1 cellular context compared by ENCODE assay signal in the genomic region with DNA sequence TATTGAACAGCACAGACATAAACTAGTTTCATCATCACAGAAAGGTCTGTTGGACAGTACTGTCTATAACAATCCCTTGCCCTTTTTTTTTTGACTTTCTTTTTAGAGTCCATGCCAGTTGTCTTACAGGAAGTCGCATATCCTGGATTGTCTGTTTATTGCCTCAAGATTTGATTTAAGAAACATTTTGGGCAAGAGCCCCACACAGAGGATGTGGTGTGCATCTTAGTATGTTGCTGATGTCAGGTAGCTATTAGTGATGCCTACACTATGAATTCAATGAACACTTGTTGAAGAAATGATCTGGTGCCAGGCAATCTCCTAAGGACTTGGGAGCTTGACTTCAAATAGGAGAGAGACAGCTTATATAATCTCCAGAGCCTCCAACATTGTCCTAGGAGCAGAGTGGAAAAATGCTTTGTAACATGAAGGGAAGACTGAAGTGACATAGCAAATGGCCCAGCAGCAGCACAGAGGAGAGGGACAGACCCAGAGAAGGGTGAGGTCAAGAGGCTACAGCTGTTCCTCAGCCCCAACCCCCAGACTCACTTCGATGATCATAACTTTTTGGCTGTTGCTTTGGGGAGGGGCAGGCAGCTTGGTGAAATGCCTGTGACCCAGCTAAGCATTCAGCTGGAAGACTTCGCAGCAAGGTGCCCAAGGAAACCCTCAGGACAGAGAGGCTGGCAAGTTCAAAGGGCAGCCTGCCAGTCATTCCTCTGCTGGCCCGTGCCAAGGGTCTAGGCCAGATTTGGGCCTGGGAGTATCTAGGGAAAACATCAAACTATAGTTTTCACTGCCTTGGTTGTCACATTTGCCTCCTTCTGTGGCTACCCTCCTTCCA.
TF ChIP-seq lines count a peak whose summit lies in the region.

No MANE protein-coding gene starts in this region.

TF ChIP-seq in WTC11, 78 proteins besides CTCF, POLR2A, EP300 and RAD21 (continued from another document):
- TF ChIP-seq, protein P1, sequence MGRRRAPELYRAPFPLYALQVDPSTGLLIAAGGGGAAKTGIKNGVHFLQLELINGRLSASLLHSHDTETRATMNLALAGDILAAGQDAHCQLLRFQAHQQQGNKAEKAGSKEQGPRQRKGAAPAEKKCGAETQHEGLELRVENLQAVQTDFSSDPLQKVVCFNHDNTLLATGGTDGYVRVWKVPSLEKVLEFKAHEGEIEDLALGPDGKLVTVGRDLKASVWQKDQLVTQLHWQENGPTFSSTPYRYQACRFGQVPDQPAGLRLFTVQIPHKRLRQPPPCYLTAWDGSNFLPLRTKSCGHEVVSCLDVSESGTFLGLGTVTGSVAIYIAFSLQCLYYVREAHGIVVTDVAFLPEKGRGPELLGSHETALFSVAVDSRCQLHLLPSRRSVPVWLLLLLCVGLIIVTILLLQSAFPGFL (CRISPR knock-in tag; IDR thresholded peaks at IDR 0.05; ENCODE audit: borderline replicate concordance), result no peak
- TF ChIP-seq CREM (CRISPR knock-in tag; IDR thresholded peaks at IDR 0.05) (no peak), ELF4 (CRISPR knock-in tag; IDR thresholded peaks at IDR 0.05; ENCODE audit: low read depth) (no peak), ZNF232 (CRISPR knock-in tag; IDR thresholded peaks at IDR 0.05) (no peak), MXD4 (CRISPR knock-in tag; IDR thresholded peaks at IDR 0.05; ENCODE audit: borderline replicate concordance) (no peak), KAT7 (CRISPR knock-in tag; IDR thresholded peaks at IDR 0.05; ENCODE audit: borderline replicate concordance) (no peak), EMX1 (CRISPR knock-in tag; IDR thresholded peaks at IDR 0.05) (no peak), OVOL2 (CRISPR knock-in tag; IDR thresholded peaks at IDR 0.05; ENCODE audit: borderline replicate concordance) (no peak), TP53 (CRISPR knock-in tag; IDR thresholded peaks at IDR 0.05) (no peak), NR3C1 (CRISPR knock-in tag; conservative IDR thresholded peaks at IDR 0.05; ENCODE audit: low read depth) (no peak)
- TF ChIP-seq, protein P2, sequence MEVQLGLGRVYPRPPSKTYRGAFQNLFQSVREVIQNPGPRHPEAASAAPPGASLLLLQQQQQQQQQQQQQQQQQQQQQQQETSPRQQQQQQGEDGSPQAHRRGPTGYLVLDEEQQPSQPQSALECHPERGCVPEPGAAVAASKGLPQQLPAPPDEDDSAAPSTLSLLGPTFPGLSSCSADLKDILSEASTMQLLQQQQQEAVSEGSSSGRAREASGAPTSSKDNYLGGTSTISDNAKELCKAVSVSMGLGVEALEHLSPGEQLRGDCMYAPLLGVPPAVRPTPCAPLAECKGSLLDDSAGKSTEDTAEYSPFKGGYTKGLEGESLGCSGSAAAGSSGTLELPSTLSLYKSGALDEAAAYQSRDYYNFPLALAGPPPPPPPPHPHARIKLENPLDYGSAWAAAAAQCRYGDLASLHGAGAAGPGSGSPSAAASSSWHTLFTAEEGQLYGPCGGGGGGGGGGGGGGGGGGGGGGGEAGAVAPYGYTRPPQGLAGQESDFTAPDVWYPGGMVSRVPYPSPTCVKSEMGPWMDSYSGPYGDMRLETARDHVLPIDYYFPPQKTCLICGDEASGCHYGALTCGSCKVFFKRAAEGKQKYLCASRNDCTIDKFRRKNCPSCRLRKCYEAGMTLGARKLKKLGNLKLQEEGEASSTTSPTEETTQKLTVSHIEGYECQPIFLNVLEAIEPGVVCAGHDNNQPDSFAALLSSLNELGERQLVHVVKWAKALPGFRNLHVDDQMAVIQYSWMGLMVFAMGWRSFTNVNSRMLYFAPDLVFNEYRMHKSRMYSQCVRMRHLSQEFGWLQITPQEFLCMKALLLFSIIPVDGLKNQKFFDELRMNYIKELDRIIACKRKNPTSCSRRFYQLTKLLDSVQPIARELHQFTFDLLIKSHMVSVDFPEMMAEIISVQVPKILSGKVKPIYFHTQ (CRISPR knock-in tag; IDR thresholded peaks at IDR 0.05), result no peak
- TF ChIP-seq, protein P3, sequence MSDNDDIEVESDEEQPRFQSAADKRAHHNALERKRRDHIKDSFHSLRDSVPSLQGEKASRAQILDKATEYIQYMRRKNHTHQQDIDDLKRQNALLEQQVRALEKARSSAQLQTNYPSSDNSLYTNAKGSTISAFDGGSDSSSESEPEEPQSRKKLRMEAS (CRISPR knock-in tag; IDR thresholded peaks at IDR 0.05), result no peak
- TF ChIP-seq, protein P4, sequence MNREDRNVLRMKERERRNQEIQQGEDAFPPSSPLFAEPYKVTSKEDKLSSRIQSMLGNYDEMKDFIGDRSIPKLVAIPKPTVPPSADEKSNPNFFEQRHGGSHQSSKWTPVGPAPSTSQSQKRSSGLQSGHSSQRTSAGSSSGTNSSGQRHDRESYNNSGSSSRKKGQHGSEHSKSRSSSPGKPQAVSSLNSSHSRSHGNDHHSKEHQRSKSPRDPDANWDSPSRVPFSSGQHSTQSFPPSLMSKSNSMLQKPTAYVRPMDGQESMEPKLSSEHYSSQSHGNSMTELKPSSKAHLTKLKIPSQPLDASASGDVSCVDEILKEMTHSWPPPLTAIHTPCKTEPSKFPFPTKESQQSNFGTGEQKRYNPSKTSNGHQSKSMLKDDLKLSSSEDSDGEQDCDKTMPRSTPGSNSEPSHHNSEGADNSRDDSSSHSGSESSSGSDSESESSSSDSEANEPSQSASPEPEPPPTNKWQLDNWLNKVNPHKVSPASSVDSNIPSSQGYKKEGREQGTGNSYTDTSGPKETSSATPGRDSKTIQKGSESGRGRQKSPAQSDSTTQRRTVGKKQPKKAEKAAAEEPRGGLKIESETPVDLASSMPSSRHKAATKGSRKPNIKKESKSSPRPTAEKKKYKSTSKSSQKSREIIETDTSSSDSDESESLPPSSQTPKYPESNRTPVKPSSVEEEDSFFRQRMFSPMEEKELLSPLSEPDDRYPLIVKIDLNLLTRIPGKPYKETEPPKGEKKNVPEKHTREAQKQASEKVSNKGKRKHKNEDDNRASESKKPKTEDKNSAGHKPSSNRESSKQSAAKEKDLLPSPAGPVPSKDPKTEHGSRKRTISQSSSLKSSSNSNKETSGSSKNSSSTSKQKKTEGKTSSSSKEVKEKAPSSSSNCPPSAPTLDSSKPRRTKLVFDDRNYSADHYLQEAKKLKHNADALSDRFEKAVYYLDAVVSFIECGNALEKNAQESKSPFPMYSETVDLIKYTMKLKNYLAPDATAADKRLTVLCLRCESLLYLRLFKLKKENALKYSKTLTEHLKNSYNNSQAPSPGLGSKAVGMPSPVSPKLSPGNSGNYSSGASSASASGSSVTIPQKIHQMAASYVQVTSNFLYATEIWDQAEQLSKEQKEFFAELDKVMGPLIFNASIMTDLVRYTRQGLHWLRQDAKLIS (CRISPR knock-in tag; IDR thresholded peaks at IDR 0.05; ENCODE audit: borderline replicate concordance), result no peak
- TF ChIP-seq, protein P5, sequence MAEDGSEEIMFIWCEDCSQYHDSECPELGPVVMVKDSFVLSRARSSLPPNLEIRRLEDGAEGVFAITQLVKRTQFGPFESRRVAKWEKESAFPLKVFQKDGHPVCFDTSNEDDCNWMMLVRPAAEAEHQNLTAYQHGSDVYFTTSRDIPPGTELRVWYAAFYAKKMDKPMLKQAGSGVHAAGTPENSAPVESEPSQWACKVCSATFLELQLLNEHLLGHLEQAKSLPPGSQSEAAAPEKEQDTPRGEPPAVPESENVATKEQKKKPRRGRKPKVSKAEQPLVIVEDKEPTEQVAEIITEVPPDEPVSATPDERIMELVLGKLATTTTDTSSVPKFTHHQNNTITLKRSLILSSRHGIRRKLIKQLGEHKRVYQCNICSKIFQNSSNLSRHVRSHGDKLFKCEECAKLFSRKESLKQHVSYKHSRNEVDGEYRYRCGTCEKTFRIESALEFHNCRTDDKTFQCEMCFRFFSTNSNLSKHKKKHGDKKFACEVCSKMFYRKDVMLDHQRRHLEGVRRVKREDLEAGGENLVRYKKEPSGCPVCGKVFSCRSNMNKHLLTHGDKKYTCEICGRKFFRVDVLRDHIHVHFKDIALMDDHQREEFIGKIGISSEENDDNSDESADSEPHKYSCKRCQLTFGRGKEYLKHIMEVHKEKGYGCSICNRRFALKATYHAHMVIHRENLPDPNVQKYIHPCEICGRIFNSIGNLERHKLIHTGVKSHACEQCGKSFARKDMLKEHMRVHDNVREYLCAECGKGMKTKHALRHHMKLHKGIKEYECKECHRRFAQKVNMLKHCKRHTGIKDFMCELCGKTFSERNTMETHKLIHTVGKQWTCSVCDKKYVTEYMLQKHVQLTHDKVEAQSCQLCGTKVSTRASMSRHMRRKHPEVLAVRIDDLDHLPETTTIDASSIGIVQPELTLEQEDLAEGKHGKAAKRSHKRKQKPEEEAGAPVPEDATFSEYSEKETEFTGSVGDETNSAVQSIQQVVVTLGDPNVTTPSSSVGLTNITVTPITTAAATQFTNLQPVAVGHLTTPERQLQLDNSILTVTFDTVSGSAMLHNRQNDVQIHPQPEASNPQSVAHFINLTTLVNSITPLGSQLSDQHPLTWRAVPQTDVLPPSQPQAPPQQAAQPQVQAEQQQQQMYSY (CRISPR knock-in tag; IDR thresholded peaks at IDR 0.05), result no peak
- TF ChIP-seq, protein P6, sequence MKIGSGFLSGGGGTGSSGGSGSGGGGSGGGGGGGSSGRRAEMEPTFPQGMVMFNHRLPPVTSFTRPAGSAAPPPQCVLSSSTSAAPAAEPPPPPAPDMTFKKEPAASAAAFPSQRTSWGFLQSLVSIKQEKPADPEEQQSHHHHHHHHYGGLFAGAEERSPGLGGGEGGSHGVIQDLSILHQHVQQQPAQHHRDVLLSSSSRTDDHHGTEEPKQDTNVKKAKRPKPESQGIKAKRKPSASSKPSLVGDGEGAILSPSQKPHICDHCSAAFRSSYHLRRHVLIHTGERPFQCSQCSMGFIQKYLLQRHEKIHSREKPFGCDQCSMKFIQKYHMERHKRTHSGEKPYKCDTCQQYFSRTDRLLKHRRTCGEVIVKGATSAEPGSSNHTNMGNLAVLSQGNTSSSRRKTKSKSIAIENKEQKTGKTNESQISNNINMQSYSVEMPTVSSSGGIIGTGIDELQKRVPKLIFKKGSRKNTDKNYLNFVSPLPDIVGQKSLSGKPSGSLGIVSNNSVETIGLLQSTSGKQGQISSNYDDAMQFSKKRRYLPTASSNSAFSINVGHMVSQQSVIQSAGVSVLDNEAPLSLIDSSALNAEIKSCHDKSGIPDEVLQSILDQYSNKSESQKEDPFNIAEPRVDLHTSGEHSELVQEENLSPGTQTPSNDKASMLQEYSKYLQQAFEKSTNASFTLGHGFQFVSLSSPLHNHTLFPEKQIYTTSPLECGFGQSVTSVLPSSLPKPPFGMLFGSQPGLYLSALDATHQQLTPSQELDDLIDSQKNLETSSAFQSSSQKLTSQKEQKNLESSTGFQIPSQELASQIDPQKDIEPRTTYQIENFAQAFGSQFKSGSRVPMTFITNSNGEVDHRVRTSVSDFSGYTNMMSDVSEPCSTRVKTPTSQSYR (CRISPR knock-in tag; IDR thresholded peaks at IDR 0.05), result no peak
- TF ChIP-seq, protein P7, sequence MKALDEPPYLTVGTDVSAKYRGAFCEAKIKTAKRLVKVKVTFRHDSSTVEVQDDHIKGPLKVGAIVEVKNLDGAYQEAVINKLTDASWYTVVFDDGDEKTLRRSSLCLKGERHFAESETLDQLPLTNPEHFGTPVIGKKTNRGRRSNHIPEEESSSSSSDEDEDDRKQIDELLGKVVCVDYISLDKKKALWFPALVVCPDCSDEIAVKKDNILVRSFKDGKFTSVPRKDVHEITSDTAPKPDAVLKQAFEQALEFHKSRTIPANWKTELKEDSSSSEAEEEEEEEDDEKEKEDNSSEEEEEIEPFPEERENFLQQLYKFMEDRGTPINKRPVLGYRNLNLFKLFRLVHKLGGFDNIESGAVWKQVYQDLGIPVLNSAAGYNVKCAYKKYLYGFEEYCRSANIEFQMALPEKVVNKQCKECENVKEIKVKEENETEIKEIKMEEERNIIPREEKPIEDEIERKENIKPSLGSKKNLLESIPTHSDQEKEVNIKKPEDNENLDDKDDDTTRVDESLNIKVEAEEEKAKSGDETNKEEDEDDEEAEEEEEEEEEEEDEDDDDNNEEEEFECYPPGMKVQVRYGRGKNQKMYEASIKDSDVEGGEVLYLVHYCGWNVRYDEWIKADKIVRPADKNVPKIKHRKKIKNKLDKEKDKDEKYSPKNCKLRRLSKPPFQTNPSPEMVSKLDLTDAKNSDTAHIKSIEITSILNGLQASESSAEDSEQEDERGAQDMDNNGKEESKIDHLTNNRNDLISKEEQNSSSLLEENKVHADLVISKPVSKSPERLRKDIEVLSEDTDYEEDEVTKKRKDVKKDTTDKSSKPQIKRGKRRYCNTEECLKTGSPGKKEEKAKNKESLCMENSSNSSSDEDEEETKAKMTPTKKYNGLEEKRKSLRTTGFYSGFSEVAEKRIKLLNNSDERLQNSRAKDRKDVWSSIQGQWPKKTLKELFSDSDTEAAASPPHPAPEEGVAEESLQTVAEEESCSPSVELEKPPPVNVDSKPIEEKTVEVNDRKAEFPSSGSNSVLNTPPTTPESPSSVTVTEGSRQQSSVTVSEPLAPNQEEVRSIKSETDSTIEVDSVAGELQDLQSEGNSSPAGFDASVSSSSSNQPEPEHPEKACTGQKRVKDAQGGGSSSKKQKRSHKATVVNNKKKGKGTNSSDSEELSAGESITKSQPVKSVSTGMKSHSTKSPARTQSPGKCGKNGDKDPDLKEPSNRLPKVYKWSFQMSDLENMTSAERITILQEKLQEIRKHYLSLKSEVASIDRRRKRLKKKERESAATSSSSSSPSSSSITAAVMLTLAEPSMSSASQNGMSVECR (CRISPR knock-in tag; IDR thresholded peaks at IDR 0.05; ENCODE audit: borderline replicate concordance), result no peak
